In the genomic region with DNA sequence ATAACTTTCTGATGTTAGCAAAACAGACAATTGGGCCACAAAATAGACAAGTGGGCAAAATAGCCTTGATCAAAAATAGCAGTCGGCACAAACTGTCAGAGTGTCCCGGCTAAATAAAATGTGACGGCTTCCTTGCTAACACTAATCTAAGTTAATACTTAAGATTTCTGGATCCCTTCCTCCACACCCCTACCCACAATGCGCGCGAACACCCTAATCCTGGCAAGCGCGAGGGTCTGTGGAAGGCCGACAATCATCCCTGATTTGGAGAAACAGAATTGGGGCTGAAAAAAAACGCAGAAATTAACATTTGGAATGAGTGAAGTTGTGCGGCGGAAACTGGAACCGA, we compare ENCODE assay signal across 8 cellular contexts. TPM values are rescaled to one million over a fixed set of nuclear protein-coding genes. Genes with fewer than 3 reads are reported as not detected.
A peak's percentile ranks its signal among the peaks of the same experiment; 100 is the strongest.
DNase-seq lines count a peak whose midpoint lies in the region; ATAC-seq, FAIRE-seq and TF ChIP-seq lines count a peak whose summit lies in the region.

No MANE protein-coding gene starts in this region.

- H3K4me3 Mint-ChIP-seq in memory B cell = peak overlapping the region; percentile 89

- no peak for TF ChIP-seq EP300 in GM12878 (IDR thresholded peaks at IDR 0.05; ENCODE audit: borderline replicate concordance in 1 of 2, control insufficient read depth in 1 of 2, low read depth in 2 of 2, low read length in 2 of 2)

- H3K9me3 ChIP-seq in left ventricle myocardium inferior (replicated peaks) (no peaks in the 10 kb centered on the region), GM12878 (replicated peaks; ENCODE audit: control insufficient read depth, insufficient read depth, low read length) (no peaks in the 10 kb centered on the region), aorta (ENCODE audit: control insufficient read depth, low read length) (no peaks in the 10 kb centered on the region)

- TF ChIP-seq RAD21 in GM12878 (IDR thresholded peaks at IDR 0.05; ENCODE audit: insufficient read depth, low read depth, low read length) = no peak

- RAD21 ChIA-PET in GM12878 (lab: Charles Lee; ENCODE audit: unreplicated experiment) = interaction anchor here (0.7 to 0.9 kb wide), 2 partner anchors 253 to 876 kb away, joined by 3 read pairs; no protein-coding TSS in a partner anchor

- WGBS in GM12878 (ENCODE audit: insufficient coverage, insufficient replicate concordance, low lambda C conversion rate, missing lambda C conversion rate) = under 1% methylated on average over 13 of the region's 13 CpGs
- 1% methylated on average over 13 of the region's 13 CpGs for WGBS in aorta, 2 donors

- POLR2A ChIA-PET in GM12878 (lab: Charles Lee) = interaction anchor here (1.0 to 1.5 kb wide), 2 partner anchors 9 to 103 kb away, joined by 3 to 4 read pairs; no protein-coding TSS in a partner anchor

- H3K36me3 ChIP-seq in left ventricle myocardium inferior (peaks cover 17% of the 10 kb centered on the region), GM12878 (ENCODE audit: control insufficient read depth in 2 of 2, insufficient read depth in 2 of 2, low read length in 1 of 2) (no peaks in the 10 kb centered on the region; a peak in 1 of 4 replicates), aorta (ENCODE audit: control insufficient read depth in 1 of 2, insufficient read depth in 2 of 2, low read length in 1 of 2) (no peaks in the 10 kb centered on the region)

- CTCF ChIA-PET in GM12878 (lab: Yijun Ruan, JAX) = interaction anchor here (1.4 kb wide), 1 partner anchor 158 kb away, joined by 3 read pairs; no protein-coding TSS in a partner anchor

- peak overlapping the region; percentile 85 for H3K4me2 ChIP-seq in GM12878 (ENCODE audit: control insufficient read depth, insufficient read depth)

- no peak for ATAC-seq in GM12878
- ATAC-seq in memory B cell (ENCODE audit: low read depth) = no peak
- ATAC-seq in aorta (ENCODE audit: low FRiP score) = peak; percentile 4
- ATAC-seq in HG02642 (IDR thresholded peaks at IDR 0.05; ENCODE audit: poor library complexity, unreplicated experiment) = no peak

- H3K27ac Mint-ChIP-seq in memory B cell = peak overlapping the region; percentile 89

- H3K9ac ChIP-seq in GM12878 (ENCODE audit: control insufficient read depth, insufficient read depth, low read length) = peak overlapping the region; percentile 81

- no peak for TF ChIP-seq POLR2A in GM12878 (IDR thresholded peaks at IDR 0.05; ENCODE audit: low read depth, low read length)

- in situ Hi-C loops in GM12878 (cut with MboI) = loop anchor here (25.0 kb wide), 1 partner anchor 1371 kb away; a partner anchor contains a TSS

- H2AFZ ChIP-seq in GM12878 (ENCODE audit: control insufficient read depth, low read depth, low read length) = peak overlapping the region; percentile 99

- no peaks in the 10 kb centered on the region for H3K27me3 Mint-ChIP-seq in memory B cell

- DNase-seq in left ventricle myocardium inferior (no peak), cardiac septum (ENCODE audit: low spot score) (no peak), GM12878 (ENCODE audit: low read depth, low spot score) (no peak), memory B cell (ENCODE audit: low spot score in 2 of 2) (no peak), aorta (peak in 1 of 2 donors; percentile 63), KG1 (lab: John Stamatoyannopoulos, UW) (no peak)
- DNase-seq in stimulated activated CD4-positive, alpha-beta T cell treated with anti-CD3 and anti-CD28 coated beads, Interleukin-4, amount 100 ng/mL, for 4 hours = no peak

- no peaks in the 10 kb centered on the region for H3K9me3 Mint-ChIP-seq in memory B cell

- H3K4me1 ChIP-seq in left ventricle myocardium inferior (peaks cover 38% of the 10 kb centered on the region), GM12878 (ENCODE audit: control insufficient read depth, insufficient read depth, low read length) (no peaks in the 10 kb centered on the region), aorta (ENCODE audit: control insufficient read depth in 1 of 2, insufficient read depth in 2 of 2, low read length in 2 of 2) (no peaks in the 10 kb centered on the region)

- H3K4me3 ChIP-seq in left ventricle myocardium inferior (peak overlapping the region; percentile 77), GM12878 (peak overlapping the region; percentile 96), aorta (ENCODE audit: low read length in 2 of 2) (peak overlapping the region; percentile 44 to 53)

- SMC1A ChIA-PET in GM12878 (lab: Charles Lee; ENCODE audit: uncharacterized antibody, unreplicated experiment) = interaction anchor here (0.7 to 2.3 kb wide), 5 partner anchors 86 to 193 kb away, joined by 3 to 11 read pairs (median 4); no protein-coding TSS in a partner anchor

- peaks cover 24% of the 10 kb centered on the region for H3K36me3 Mint-ChIP-seq in memory B cell

- intact Hi-C loops in left ventricle myocardium inferior (cut with micrococcal nuclease) = no loop called here
- intact Hi-C loops in cardiac septum (cut with DNase I) = loop anchor here (5.0 kb wide), 1 partner anchor 1386 kb away; a partner anchor contains a TSS
- intact Hi-C loops in GM12878 (cut with micrococcal nuclease; ENCODE audit: unreplicated experiment) = loop anchor here (5.0 to 10.0 kb wide), 3 partner anchors 156 to 1383 kb away; a partner anchor contains a TSS
- intact Hi-C loops in aorta (cut with DNase I) = no loop called here

- FAIRE-seq in GM12878 (lab: Jason Lieb, UNC) = no peak

- H3K79me2 ChIP-seq in GM12878 (ENCODE audit: control insufficient read depth, insufficient read depth, low read length) = peaks cover 8% of the 10 kb centered on the region

- peaks cover 26% of the 10 kb centered on the region for H3K4me1 Mint-ChIP-seq in memory B cell

- H3K27ac ChIP-seq in left ventricle myocardium inferior (replicated peaks) (peak overlapping the region; percentile 82), GM12878 (ENCODE audit: control insufficient read depth, insufficient read depth) (peak overlapping the region; percentile 68), aorta (ENCODE audit: low read depth in 1 of 2, low read length in 2 of 2) (peak overlapping the region in 1 of 2 donors; percentile 19)

- BruUV-seq in GM12878 (replicated peaks; lab: Mats Ljungman, UMichigan) = TSS peak; percentile 75

- no peaks in the 10 kb centered on the region for H4K20me1 ChIP-seq in GM12878 (ENCODE audit: control insufficient read depth, insufficient read depth)

- no peaks in the 10 kb centered on the region for H3K27me3 ChIP-seq in left ventricle myocardium inferior (ENCODE audit: low read depth)
- no peaks in the 10 kb centered on the region for H3K27me3 ChIP-seq in GM12878 (replicated peaks in 1 of 2; ENCODE audit: control insufficient read depth in 2 of 2, insufficient read depth in 2 of 2, low read length in 1 of 2)
- no peaks in the 10 kb centered on the region for H3K27me3 ChIP-seq in aorta (ENCODE audit: control insufficient read depth in 1 of 2, insufficient read depth in 2 of 2, low read length in 1 of 2)

- no peak for TF ChIP-seq CTCF in left ventricle myocardium inferior (IDR thresholded peaks at IDR 0.05; ENCODE audit: borderline replicate concordance)
- no peak for TF ChIP-seq CTCF in GM12878 (IDR thresholded peaks at IDR 0.05 in 2 of 3, conservative IDR thresholded peaks at IDR 0.05 in 1 of 3; ENCODE audit: control insufficient read depth in 2 of 3, extremely low read depth in 1 of 3, insufficient read depth in 1 of 3, low read depth in 3 of 3, low read length in 3 of 3)

TF ChIP-seq in GM12878, 131 proteins besides CTCF, POLR2A, EP300 and RAD21:
- peak; percentile 74; the same call in 1 of the 2 replicates for TF ChIP-seq RB1 (IDR thresholded peaks at IDR 0.05; ENCODE audit: borderline replicate concordance)
- no peak for TF ChIP-seq MYC (IDR thresholded peaks at IDR 0.05; ENCODE audit: insufficient read depth, insufficient read length, insufficient replicate concordance, low read length, severe bottlenecking)
TF ChIP-seq in GM12878: peak in this region for 1.

RNA-seq across cellular contexts. Expression of a gene that starts 0.5 kb away (rescaled TPM):
- total RNA-seq in left ventricle myocardium inferior (8.1 TPM), cardiac septum (10.0 TPM), GM12878 (2014; rRNA removed) (9.6 and 11.3 TPM in 2 replicates), GM12878 (2014; rRNA removed; fragmentation: Illumina TruSeq; extraction: Trizol) (15.6 and 17.0 TPM in 2 replicates), GM12878 (2021) (14.3 and 15.7 TPM in 2 replicates), aorta (10 to 100 TPM; 11.2 to 16.2 TPM)
- 159 and 177 TPM in 2 replicates for total RNA-seq in GM12878 (2013; cell fraction: nucleolus; rRNA removed)
- polyA plus RNA-seq in GM12878 (2011; ENCODE audit: low read depth) = 3.6 TPM
- polyA plus RNA-seq in GM12878 (2011; rRNA removed) (7.2 and 18.8 TPM in 2 replicates), GM12878 (2014; fragmentation: Illumina TruSeq; extraction: Trizol) (11.9 and 15.7 TPM in 2 replicates), GM12878 (2014; fragmentation: Nextera tagmentation; extraction: Ambion mirVana) (1 to 10 TPM; 4.8 to 8.9 TPM), GM12878 (2014; rRNA removed) (6.3 and 6.4 TPM in 2 replicates), GM12878 (2016; fragmentation: Nextera tagmentation; extraction: Ambion mirVana) (10 to 100 TPM; 13.3 to 14.0 TPM), aorta (1 to 10 TPM; 2.1 to 4.9 TPM)
- polyA plus RNA-seq in GM12878 (2011; cell fraction: cytosol; rRNA removed) = 5.2 TPM in 2 replicates
- polyA plus RNA-seq in GM12878 (2011; cell fraction: nucleus; rRNA removed) = 16.6 and 31.9 TPM in 2 replicates
- polyA plus RNA-seq in GM12878 (2012) = 5.0 and 7.2 TPM in 2 replicates
- 7.5 and 11.7 TPM in 2 replicates for polyA minus RNA-seq in GM12878 (2011; rRNA and poly(A)+ RNA removed)
- polyA minus RNA-seq in GM12878 (2011; cell fraction: cytosol; rRNA and poly(A)+ RNA removed) = 2.8 and 5.7 TPM in 2 replicates
- polyA minus RNA-seq in GM12878 (2011; cell fraction: nucleus; rRNA and poly(A)+ RNA removed) = 24.9 and 46.5 TPM in 2 replicates

RNA-seq across cellular contexts. Expression of a gene that starts 0.7 kb away (rescaled TPM):
- total RNA-seq in left ventricle myocardium inferior (8.8 TPM), cardiac septum (12.2 TPM), GM12878 (2014; rRNA removed) (3.5 and 4.7 TPM in 2 replicates), GM12878 (2014; rRNA removed; fragmentation: Illumina TruSeq; extraction: Trizol) (5.1 and 5.6 TPM in 2 replicates), GM12878 (2021) (4.9 and 5.7 TPM in 2 replicates), aorta (10 to 100 TPM; 20.3 to 24.3 TPM)
- total RNA-seq in GM12878 (2013; cell fraction: nucleolus; rRNA removed) = 12.4 and 12.7 TPM in 2 replicates
- 1.7 TPM for polyA plus RNA-seq in GM12878 (2011; ENCODE audit: low read depth)
- polyA plus RNA-seq in GM12878 (2011; rRNA removed) (5.0 and 8.1 TPM in 2 replicates), GM12878 (2014; fragmentation: Illumina TruSeq; extraction: Trizol) (2.9 and 4.0 TPM in 2 replicates), GM12878 (2014; fragmentation: Nextera tagmentation; extraction: Ambion mirVana) (1 to 10 TPM; 1.5 to 2.8 TPM), GM12878 (2014; rRNA removed) (1.1 and 1.4 TPM in 2 replicates), GM12878 (2016; fragmentation: Nextera tagmentation; extraction: Ambion mirVana) (1 to 10 TPM; 3.5 to 3.7 TPM), aorta (1 to 10 TPM in 1 of 2 donors, under 1 TPM in 1; 0.88 to 8.3 TPM)
- 1.5 and 1.6 TPM in 2 replicates for polyA plus RNA-seq in GM12878 (2011; cell fraction: cytosol; rRNA removed)
- polyA plus RNA-seq in GM12878 (2011; cell fraction: nucleus; rRNA removed) = 3.8 and 4.0 TPM in 2 replicates
- 0.98 and 1.4 TPM in 2 replicates for polyA plus RNA-seq in GM12878 (2012)
- 13.5 and 21.6 TPM in 2 replicates for polyA minus RNA-seq in GM12878 (2011; rRNA and poly(A)+ RNA removed)
- 2.3 and 4.5 TPM in 2 replicates for polyA minus RNA-seq in GM12878 (2011; cell fraction: cytosol; rRNA and poly(A)+ RNA removed)
- polyA minus RNA-seq in GM12878 (2011; cell fraction: nucleus; rRNA and poly(A)+ RNA removed) = 5.9 and 7.6 TPM in 2 replicates

Comparison
In these comparisons a context has a peak if more than half of its experiments do, and no peak if none do; other contexts are left out.
1. intact Hi-C loops: an anchor here in cardiac septum (5.0 kb wide) and GM12878 (5.0 to 10.0 kb wide); none called in left ventricle myocardium inferior and aorta.